7 cellular contexts compared by ENCODE assay signal in the genomic region with DNA sequence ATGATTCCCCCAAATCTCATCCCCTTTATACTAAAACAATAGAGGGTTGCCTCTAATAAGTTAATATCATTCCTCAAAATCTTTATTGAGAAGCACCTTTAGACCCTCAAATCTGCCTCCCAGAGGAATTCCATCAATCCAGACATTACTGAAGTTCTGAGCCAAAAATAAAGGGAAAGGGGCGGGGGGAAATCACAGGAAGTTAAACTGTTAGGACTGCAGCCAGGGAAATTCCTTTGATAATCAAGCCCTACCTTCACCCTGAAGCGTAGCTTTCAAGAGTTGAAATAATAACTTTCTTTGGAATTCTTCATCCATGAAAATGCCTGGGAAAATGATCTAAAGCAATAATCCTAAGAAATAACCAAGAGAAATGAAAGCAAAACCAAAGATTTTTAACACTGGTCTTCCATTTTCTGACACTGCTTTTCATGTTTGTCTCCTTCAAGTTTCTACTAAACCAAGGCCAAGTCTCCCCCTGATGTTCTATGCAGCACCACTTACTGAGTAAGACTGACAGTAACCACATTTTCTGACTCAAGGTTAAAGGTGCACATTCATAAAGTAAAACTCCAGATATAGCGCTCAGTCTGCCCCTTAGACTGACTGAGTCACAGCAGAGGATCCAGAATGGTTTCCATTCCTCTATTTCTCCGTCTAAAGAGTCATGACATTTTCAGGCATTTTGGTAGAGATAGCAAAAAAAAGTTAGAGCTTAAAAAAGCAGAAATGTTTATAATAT.
DNase-seq lines count a peak whose midpoint lies in the region; ATAC-seq lines count a peak whose summit lies in the region.

No MANE protein-coding gene starts in this region.

- ATAC-seq in GM19035 (IDR thresholded peaks at IDR 0.05; ENCODE audit: unreplicated experiment) (peak; percentile 89), HG02943 (IDR thresholded peaks at IDR 0.05; ENCODE audit: low read depth, unreplicated experiment) (peak; percentile 73), left ventricle myocardium superior (peak; percentile 50)

- peak overlapping the region; percentile 61 for H3K9ac ChIP-seq in SK-N-MC (ENCODE audit: insufficient read length)

- H3K27ac ChIP-seq in SK-N-MC, result peak overlapping the region; percentile 91

- no peaks in the 10 kb centered on the region for H3K9me3 ChIP-seq in SK-N-MC (ENCODE audit: low read depth, low read length)

- DNase-seq in SK-N-MC (ENCODE audit: low read depth, low spot score), result no peak
- no peak for DNase-seq in left ventricle myocardium superior
- peak; percentile 73 for DNase-seq in stromal cell of bone marrow (ENCODE audit: low read depth)
- DNase-seq in islet precursor cell, result no peak
- no peak for DNase-seq in putamen (ENCODE audit: low spot score)

- intact Hi-C loops in left ventricle myocardium superior (cut with micrococcal nuclease), result no loop called here

- no peaks in the 10 kb centered on the region for H3K36me3 ChIP-seq in SK-N-MC (ENCODE audit: insufficient read depth, low read length)

- peak overlapping the region; percentile 61 for H3K4me3 ChIP-seq in SK-N-MC
